8 cellular contexts compared by ENCODE assay signal in the genomic region with DNA sequence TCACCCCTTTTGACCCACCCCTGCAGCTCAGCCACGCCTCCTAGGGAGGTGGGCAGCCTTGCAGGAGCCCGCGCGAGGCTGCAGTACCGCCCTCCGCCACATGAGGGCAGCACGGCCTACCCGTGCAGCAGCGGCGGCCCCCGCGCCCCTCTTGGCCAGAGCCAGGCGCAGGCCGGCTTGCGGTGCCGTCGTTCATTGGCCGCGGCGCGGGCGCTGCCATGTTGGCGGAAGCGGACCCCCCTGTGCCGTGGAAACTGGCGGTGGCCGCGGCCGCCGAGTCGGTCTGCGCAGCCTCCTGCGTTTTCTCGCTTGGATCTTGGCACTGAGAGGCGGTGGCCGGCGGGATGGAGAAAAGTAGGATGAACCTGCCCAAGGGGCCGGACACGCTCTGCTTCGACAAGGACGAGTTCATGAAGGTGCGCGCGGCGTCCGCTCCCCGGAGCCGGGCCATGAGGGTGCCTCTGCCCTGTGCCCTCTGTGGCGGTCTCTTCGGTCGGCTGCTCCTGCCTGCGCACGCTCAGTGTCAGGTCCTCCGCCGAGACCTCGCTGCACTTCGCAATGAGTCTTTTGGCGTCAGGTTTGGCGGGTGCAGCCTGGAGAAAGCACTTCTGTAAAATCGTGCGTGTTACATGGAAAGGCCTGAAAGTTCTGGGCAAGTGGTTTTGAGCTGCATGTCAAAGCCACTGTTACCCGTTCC. TPM values are rescaled to one million over a fixed set of nuclear protein-coding genes. Genes with fewer than 3 reads are reported as not detected.
DNase-seq lines count a peak whose midpoint lies in the region; ATAC-seq and TF ChIP-seq lines count a peak whose summit lies in the region.

A gene with protein sequence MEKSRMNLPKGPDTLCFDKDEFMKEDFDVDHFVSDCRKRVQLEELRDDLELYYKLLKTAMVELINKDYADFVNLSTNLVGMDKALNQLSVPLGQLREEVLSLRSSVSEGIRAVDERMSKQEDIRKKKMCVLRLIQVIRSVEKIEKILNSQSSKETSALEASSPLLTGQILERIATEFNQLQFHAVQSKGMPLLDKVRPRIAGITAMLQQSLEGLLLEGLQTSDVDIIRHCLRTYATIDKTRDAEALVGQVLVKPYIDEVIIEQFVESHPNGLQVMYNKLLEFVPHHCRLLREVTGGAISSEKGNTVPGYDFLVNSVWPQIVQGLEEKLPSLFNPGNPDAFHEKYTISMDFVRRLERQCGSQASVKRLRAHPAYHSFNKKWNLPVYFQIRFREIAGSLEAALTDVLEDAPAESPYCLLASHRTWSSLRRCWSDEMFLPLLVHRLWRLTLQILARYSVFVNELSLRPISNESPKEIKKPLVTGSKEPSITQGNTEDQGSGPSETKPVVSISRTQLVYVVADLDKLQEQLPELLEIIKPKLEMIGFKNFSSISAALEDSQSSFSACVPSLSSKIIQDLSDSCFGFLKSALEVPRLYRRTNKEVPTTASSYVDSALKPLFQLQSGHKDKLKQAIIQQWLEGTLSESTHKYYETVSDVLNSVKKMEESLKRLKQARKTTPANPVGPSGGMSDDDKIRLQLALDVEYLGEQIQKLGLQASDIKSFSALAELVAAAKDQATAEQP (plus strand): TSS at position 219 of the 697 bp plus-strand sequence. CDS start 126 bp downstream, at position 345.

- under 1% methylated on average over 62 of the region's 62 CpGs for WGBS in HUES64

- H3K9ac ChIP-seq in HUES64 (ENCODE audit: low read depth, low read length) (peak within 1 kb of the TSS; percentile 89), OCI-LY3 (ENCODE audit: low read length) (peak within 1 kb of the TSS; percentile 71)

- peak; percentile 92 for TF ChIP-seq CTCF in OCI-LY3 (IDR thresholded peaks at IDR 0.05; ENCODE audit: low read depth, low read length)

- H3K27ac ChIP-seq in HUES64 (ENCODE audit: low read depth, low read length) (peak within 1 kb of the TSS; percentile 83), OCI-LY3 (ENCODE audit: low read length) (peak within 1 kb of the TSS; percentile 51)

- H3K4me2 ChIP-seq in OCI-LY3 (ENCODE audit: low read length): peak within 1 kb of the TSS; percentile 76

- H3K36me3 ChIP-seq in HUES64 (ENCODE audit: insufficient read depth, low read length) (peaks cover 11% of the 10 kb centered on the region; the same call in 1 of the 2 replicates), OCI-LY3 (replicated peaks; ENCODE audit: low read depth, low read length) (no peaks in the 10 kb centered on the region)

- peaks cover 51% of the 10 kb centered on the region for H3K79me2 ChIP-seq in OCI-LY3 (ENCODE audit: low read length)

- H3K4me1 ChIP-seq in HUES64 (ENCODE audit: insufficient read depth, low read length): peaks cover 10% of the 10 kb centered on the region; the same call in 1 of the 2 replicates
- H3K4me1 ChIP-seq in OCI-LY3 (ENCODE audit: low read length): peaks cover 20% of the 10 kb centered on the region
- H3K4me1 ChIP-seq in mononuclear cell (ENCODE audit: insufficient read depth, low read length): peaks cover 51% of the 10 kb centered on the region

- peaks cover 18% of the 10 kb centered on the region for H4K20me1 ChIP-seq in OCI-LY3 (ENCODE audit: insufficient read depth, low read length)

- ATAC-seq in GM21447 (IDR thresholded peaks at IDR 0.05; ENCODE audit: unreplicated experiment): peak; percentile 94

- H3K9me3 ChIP-seq in HUES64 (ENCODE audit: insufficient read depth, low read depth, low read length): no peaks in the 10 kb centered on the region
- no peaks in the 10 kb centered on the region for H3K9me3 ChIP-seq in OCI-LY3 (ENCODE audit: insufficient read depth, low read length)
- H3K9me3 ChIP-seq in mononuclear cell (ENCODE audit: low read depth, low read length): no peaks in the 10 kb centered on the region

- DNase-seq in DMS 273 treated with DMSO at 0.1 percent for 48 hours (lab: John Stamatoyannopoulos, UW) (peak; percentile 78), activated T-cell treated with anti-CD3 and anti-CD28 coated beads for 1 hour (ENCODE audit: low read depth) (peak; percentile 95), epidermal melanocyte (ENCODE audit: insufficient read length, low spot score) (peak; percentile 94)
- DNase-seq in stimulated activated CD8-positive, alpha-beta memory T cell treated with anti-CD3 and anti-CD28 coated beads, Interleukin-4, amount 100 ng/mL, for 24 hours (ENCODE audit: low read depth): peak; percentile 99

- H2AFZ ChIP-seq in OCI-LY3 (ENCODE audit: low read depth, low read length): peak within 1 kb of the TSS; percentile 95

- H3K27me3 ChIP-seq in HUES64 (ENCODE audit: insufficient read depth, low read length) (no peaks in the 10 kb centered on the region), OCI-LY3 (ENCODE audit: low read depth, low read length) (peaks cover 24% of the 10 kb centered on the region), mononuclear cell (ENCODE audit: insufficient read depth, low read length) (peaks cover 9% of the 10 kb centered on the region)

- H3K4me3 ChIP-seq in HUES64 (ENCODE audit: low read length): peak within 1 kb of the TSS; percentile 100
- peak within 1 kb of the TSS; percentile 92 for H3K4me3 ChIP-seq in OCI-LY3 (ENCODE audit: low read length)
- H3K4me3 ChIP-seq in mononuclear cell (ENCODE audit: low read length): peak within 1 kb of the TSS; percentile 69

RNA-seq across cellular contexts. Expression of the gene that starts here (rescaled TPM):
- polyA plus RNA-seq in HUES64 (2013, experiment 1 of 2): 22.9 TPM
- polyA plus RNA-seq in HUES64 (2013, experiment 2 of 2): 24.3 TPM
- 18.9 TPM for total RNA-seq in mononuclear cell

Comparison
In these comparisons a context has a peak if more than half of its experiments do, and no peak if none do; other contexts are left out.
1. Peak in every context shown above with its lines: DNase-seq, ATAC-seq, H3K4me3 ChIP-seq and H3K27ac ChIP-seq.